23 cellular contexts compared by ENCODE assay signal in the genomic region with DNA sequence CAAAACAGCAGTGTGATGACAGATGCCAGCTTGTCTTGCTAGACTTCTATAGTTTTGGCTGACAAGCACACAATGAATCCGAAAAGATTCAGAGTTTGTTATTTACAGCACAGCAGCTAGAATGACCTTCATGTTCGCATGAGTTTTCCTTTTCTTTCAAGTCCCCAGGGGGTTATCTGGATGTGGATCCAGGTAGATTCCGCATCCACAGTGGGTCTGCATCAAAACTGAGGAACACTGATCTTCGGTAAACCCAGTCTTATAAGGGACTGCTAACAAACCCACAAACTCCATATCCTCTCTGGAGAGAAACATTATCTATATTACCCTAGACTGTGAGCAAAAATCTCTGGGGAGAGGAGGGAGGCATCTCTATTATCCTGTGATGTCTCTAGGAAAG.
"Had no signal": no experiment of that assay in that cellular context is flagged by ENCODE, and none has a peak within 500 bp of the region (broad histone marks: within the 10 kb centered on the region; RNA-seq: fewer than 3 reads in every experiment).

No MANE protein-coding gene starts in this region.

- H3K36me3 Mint-ChIP-seq: naive thymus-derived CD8-positive, alpha-beta T cell; stimulated activated naive B cell treated with anti-CD40 and anti-IgM and Interleukin-4, amounts not matched to agents 10 μg/mL and 1 μg/mL and 100 μg/mL, for 72 hours had no signal

- H3K9me3 ChIP-seq: esophagus squamous epithelium, mucosa of descending colon, psoas muscle, right lobe of liver, spleen, testis, transverse colon had no signal

- H3K4me1 Mint-ChIP-seq: naive thymus-derived CD8-positive, alpha-beta T cell; neural crest cell; stimulated activated naive B cell treated with anti-CD40 and anti-IgM and Interleukin-4, amounts not matched to agents 10 μg/mL and 1 μg/mL and 100 μg/mL, for 72 hours; stimulated activated naive CD8-positive, alpha-beta T cell treated with anti-CD3 and anti-CD28 coated beads, Interleukin-15, amount 100 ng/mL, for 72 hours had no signal

- ATAC-seq: left lobe of liver; mucosa of descending colon; naive thymus-derived CD8-positive, alpha-beta T cell; psoas muscle; right lobe of liver; stimulated activated naive B cell treated with anti-CD40 and anti-IgM and Interleukin-4, amounts not matched to agents 10 μg/mL and 1 μg/mL and 100 μg/mL, for 72 hours; stimulated activated naive CD8-positive, alpha-beta T cell treated with anti-CD3 and anti-CD28 coated beads, Interleukin-15, amount 100 ng/mL, for 72 hours had no signal

- H3K27ac Mint-ChIP-seq: naive thymus-derived CD8-positive, alpha-beta T cell; stimulated activated naive B cell treated with anti-CD40 and anti-IgM and Interleukin-4, amounts not matched to agents 10 μg/mL and 1 μg/mL and 100 μg/mL, for 72 hours; stimulated activated naive CD8-positive, alpha-beta T cell treated with anti-CD3 and anti-CD28 coated beads, Interleukin-15, amount 100 ng/mL, for 72 hours had no signal

- H3K9me3 Mint-ChIP-seq: neural crest cell; stimulated activated naive B cell treated with anti-CD40 and anti-IgM and Interleukin-4, amounts not matched to agents 10 μg/mL and 1 μg/mL and 100 μg/mL, for 72 hours had no signal

- H3K4me3 Mint-ChIP-seq: naive thymus-derived CD8-positive, alpha-beta T cell; neural crest cell; stimulated activated naive B cell treated with anti-CD40 and anti-IgM and Interleukin-4, amounts not matched to agents 10 μg/mL and 1 μg/mL and 100 μg/mL, for 72 hours; stimulated activated naive CD8-positive, alpha-beta T cell treated with anti-CD3 and anti-CD28 coated beads, Interleukin-15, amount 100 ng/mL, for 72 hours had no signal

- H2AFZ ChIP-seq: hepatocyte, parathyroid adenoma had no signal

- DNase-seq: effector memory CD4-positive, alpha-beta T cell; esophagus squamous epithelium; foreskin fibroblast; head of caudate nucleus; islet precursor cell; mammary epithelial cell; mucosa of descending colon; naive thymus-derived CD8-positive, alpha-beta T cell; psoas muscle; retina; right lobe of liver; spleen; stimulated activated CD4-positive, alpha-beta T cell treated with anti-CD3 and anti-CD28 coated beads, Interleukin-15, amount 100 ng/mL, for 24 hours; stimulated activated CD4-positive, alpha-beta T cell treated with anti-CD3 and anti-CD28 coated beads, Interleukin-1b, Interleukin-23, amount 100 ng/mL, for 48 hours; stimulated activated CD4-positive, alpha-beta T cell treated with anti-CD3 and anti-CD28 coated beads, Interleukin-4, amount 100 ng/mL, for 4 hours; stimulated activated naive B cell treated with anti-CD40 and anti-IgM and Interleukin-4, amounts not matched to agents 10 μg/mL and 1 μg/mL and 100 μg/mL, for 72 hours; stimulated activated naive CD8-positive, alpha-beta T cell treated with anti-CD3 and anti-CD28 coated beads, Interleukin-15, amount 100 ng/mL, for 72 hours; testis; transverse colon had no signal

- H3K4me3 ChIP-seq: esophagus squamous epithelium, hepatocyte, mucosa of descending colon, psoas muscle, right lobe of liver, spleen, testis, transverse colon had no signal

- H3K36me3 ChIP-seq: esophagus squamous epithelium, right lobe of liver, spleen, transverse colon had no signal

- H3K4me1 ChIP-seq: esophagus squamous epithelium, parathyroid adenoma, psoas muscle, right lobe of liver, spleen, testis, transverse colon had no signal

- H3K27me3 Mint-ChIP-seq: stimulated activated naive B cell treated with anti-CD40 and anti-IgM and Interleukin-4, amounts not matched to agents 10 μg/mL and 1 μg/mL and 100 μg/mL, for 72 hours; stimulated activated naive CD8-positive, alpha-beta T cell treated with anti-CD3 and anti-CD28 coated beads, Interleukin-15, amount 100 ng/mL, for 72 hours had no signal

- H3K27me3 ChIP-seq: esophagus squamous epithelium, hepatocyte, right lobe of liver, spleen, testis, transverse colon had no signal
